Comparison of ENCODE assay signal across 8 cellular contexts in the genomic region with DNA sequence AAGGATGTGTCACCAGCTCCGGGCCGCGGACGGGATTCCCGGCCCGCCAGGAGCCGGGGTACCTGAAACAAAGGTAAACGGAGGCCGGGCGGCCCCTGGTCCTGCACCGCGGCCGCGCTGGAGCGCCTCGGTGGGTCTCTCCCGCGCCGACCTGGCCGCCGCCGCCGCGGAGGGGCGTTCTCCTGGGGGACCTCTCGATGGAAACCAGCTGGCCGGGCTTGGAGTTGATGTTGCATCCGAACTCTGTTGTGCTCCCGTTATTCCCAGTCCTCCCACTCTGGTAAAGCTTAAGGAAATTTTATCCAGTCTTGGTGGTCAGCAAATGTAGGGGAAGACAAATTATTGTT. TPM values are rescaled to one million over a fixed set of nuclear protein-coding genes. Genes with fewer than 3 reads are reported as not detected.
DNase-seq lines count a peak whose midpoint lies in the region; ATAC-seq and TF ChIP-seq lines count a peak whose summit lies in the region.

No MANE protein-coding gene starts in this region.

- CTCF ChIA-PET in PC-3 (lab: Charles Lee) = no interaction called here
- CTCF ChIA-PET in naive thymus-derived CD4-positive, alpha-beta T cell (lab: Charles Lee) = no interaction called here

- intact Hi-C loops in PC-3 (cut with micrococcal nuclease) = loop anchor here (1.0 to 5.0 kb wide), 2 partner anchors 49 to 76 kb away; no protein-coding TSS in a partner anchor
- intact Hi-C loops in naive thymus-derived CD4-positive, alpha-beta T cell (cut with micrococcal nuclease) = loop anchor here (5.0 to 10.0 kb wide), 3 partner anchors 226 to 1482 kb away; a partner anchor contains a TSS

- no peaks in the 10 kb centered on the region for H3F3A ChIP-seq in PC-3 (ENCODE audit: low read length, unreplicated experiment)

- in situ Hi-C loops in ACHN (cut with HindIII; ENCODE audit: low pct_ligation_motif_present, low pct_unique_long_range_greater_than_20kb, low sequenced_read_pairs) = no loop called here

- H3K27ac Mint-ChIP-seq in endothelial cell (ENCODE audit: unreplicated experiment) = peak overlapping the region; percentile 87
- H3K27ac Mint-ChIP-seq in naive thymus-derived CD4-positive, alpha-beta T cell = peak overlapping the region in 1 of 9 donors; percentile 24

- H3K9me3 Mint-ChIP-seq in endothelial cell (ENCODE audit: unreplicated experiment) = no peaks in the 10 kb centered on the region
- H3K9me3 Mint-ChIP-seq in naive thymus-derived CD4-positive, alpha-beta T cell = peaks cover 0 to 16% (median 9%) of the 10 kb centered on the region in 11 donors

- peaks cover 10% of the 10 kb centered on the region for H3K27me3 Mint-ChIP-seq in endothelial cell (ENCODE audit: unreplicated experiment)
- H3K27me3 Mint-ChIP-seq in naive thymus-derived CD4-positive, alpha-beta T cell = peaks cover 30 to 49% (median 41%) of the 10 kb centered on the region in 5 donors

- peak; percentile 34 for DNase-seq in ACHN
- DNase-seq in PC-3 = no peak
- peak; percentile 66 for DNase-seq in endothelial cell (ENCODE audit: low spot score)
- peak in 1 of 9 donors; percentile 11 for DNase-seq in naive thymus-derived CD4-positive, alpha-beta T cell
- no peak for DNase-seq in ureter (ENCODE audit: low spot score)
- DNase-seq in KG1 (lab: John Stamatoyannopoulos, UW) = no peak

- peaks cover 14% of the 10 kb centered on the region for H3K36me3 Mint-ChIP-seq in endothelial cell (ENCODE audit: low read depth, unreplicated experiment)
- peaks cover 0 to 3% (median 0%) of the 10 kb centered on the region in 5 donors for H3K36me3 Mint-ChIP-seq in naive thymus-derived CD4-positive, alpha-beta T cell

- H3K36me3 ChIP-seq in PC-3 (ENCODE audit: low read depth, low read length) = no peaks in the 10 kb centered on the region
- H3K36me3 ChIP-seq in naive thymus-derived CD4-positive, alpha-beta T cell (ENCODE audit: control insufficient read depth in 2 of 3, insufficient read depth in 3 of 3, low read length in 3 of 3) = no peaks in the 10 kb centered on the region

- peak overlapping the region; percentile 94 for H3K4me3 Mint-ChIP-seq in endothelial cell (ENCODE audit: unreplicated experiment)
- H3K4me3 Mint-ChIP-seq in naive thymus-derived CD4-positive, alpha-beta T cell = peak overlapping the region; percentile 68 to 85 (median 80)

- H3K4me2 ChIP-seq in PC-3 (ENCODE audit: low read length) = peak overlapping the region; percentile 93

- no peaks in the 10 kb centered on the region for H3K9me2 ChIP-seq in PC-3 (replicated peaks; ENCODE audit: low read length)

- H3K4me3 ChIP-seq in PC-3 (ENCODE audit: low read length) = peak overlapping the region; percentile 82
- H3K4me3 ChIP-seq in naive thymus-derived CD4-positive, alpha-beta T cell (ENCODE audit: low read length) = peak overlapping the region; percentile 37

- no peaks in the 10 kb centered on the region for H3K9me3 ChIP-seq in PC-3 (ENCODE audit: low read length)
- no peaks in the 10 kb centered on the region for H3K9me3 ChIP-seq in naive thymus-derived CD4-positive, alpha-beta T cell (ENCODE audit: control insufficient read depth in 2 of 3, low read length in 3 of 3)

- ATAC-seq in GM19455 (IDR thresholded peaks at IDR 0.05; ENCODE audit: unreplicated experiment) (peak; percentile 6), PC-3 (peak; percentile 8), HG02938 (IDR thresholded peaks at IDR 0.05; ENCODE audit: unreplicated experiment) (no peak)
- ATAC-seq in naive thymus-derived CD4-positive, alpha-beta T cell = no peak

- H3K79me2 ChIP-seq in PC-3 (ENCODE audit: low read length) = peaks cover 52% of the 10 kb centered on the region

- no peaks in the 10 kb centered on the region for H4K20me1 ChIP-seq in PC-3 (ENCODE audit: low read length)

- H3K27me3 ChIP-seq in PC-3 (ENCODE audit: low read length) = no peaks in the 10 kb centered on the region
- no peaks in the 10 kb centered on the region for H3K27me3 ChIP-seq in naive thymus-derived CD4-positive, alpha-beta T cell (ENCODE audit: control insufficient read depth in 2 of 2, insufficient read depth in 2 of 2, low read length in 2 of 2)

- H3K27ac ChIP-seq in PC-3 (ENCODE audit: low read length) = peak overlapping the region; percentile 50
- H3K27ac ChIP-seq in naive thymus-derived CD4-positive, alpha-beta T cell (ENCODE audit: low read depth, low read length) = no peak overlapping the region

- H3K4me1 ChIP-seq in PC-3 (ENCODE audit: insufficient read depth, low read length) = peaks cover 40% of the 10 kb centered on the region
- peaks cover 5 to 7% of the 10 kb centered on the region in 2 donors for H3K4me1 ChIP-seq in naive thymus-derived CD4-positive, alpha-beta T cell (ENCODE audit: control insufficient read depth in 2 of 2, insufficient read depth in 2 of 2, low read length in 2 of 2)

- peaks cover 32% of the 10 kb centered on the region for H3K4me1 Mint-ChIP-seq in endothelial cell (ENCODE audit: unreplicated experiment)
- H3K4me1 Mint-ChIP-seq in naive thymus-derived CD4-positive, alpha-beta T cell = peaks cover 9 to 19% (median 12%) of the 10 kb centered on the region in 7 donors

- POLR2A ChIA-PET in PC-3 (lab: Charles Lee; ENCODE audit: unreplicated experiment) = no interaction called here
- POLR2A ChIA-PET in naive thymus-derived CD4-positive, alpha-beta T cell (lab: Charles Lee) = no interaction called here

- no TSS peak for BruUV-seq in PC-3 (replicated peaks; lab: Mats Ljungman, UMichigan)

- H3K9ac ChIP-seq in PC-3 (ENCODE audit: low read length) = peak overlapping the region; percentile 74

- no peak for TF ChIP-seq CTCF in PC-3 (conservative IDR thresholded peaks at IDR 0.05; ENCODE audit: low read depth, low read length)
- TF ChIP-seq CTCF in endothelial cell (IDR thresholded peaks at IDR 0.05; ENCODE audit: unreplicated experiment) = no peak

- H2AFZ ChIP-seq in PC-3 (ENCODE audit: low read length) = peak overlapping the region; percentile 80

RNA-seq across cellular contexts. Expression of a gene that starts 0.8 kb away (rescaled TPM):
- total RNA-seq in PC-3 (2014; rRNA removed) (9.4 and 12.3 TPM in 2 replicates), endothelial cell (ENCODE audit: unreplicated experiment) (19.3 TPM), ureter (11.0 TPM)
- total RNA-seq in naive thymus-derived CD4-positive, alpha-beta T cell = under 1 TPM in 4 of 5 experiments, not detected in 1; 0.13 to 0.89 (median 0.59) TPM
- polyA plus RNA-seq in naive thymus-derived CD4-positive, alpha-beta T cell = under 1 TPM; 0.20 to 0.25 TPM

Comparison
In these comparisons a context has a peak if more than half of its experiments do, and no peak if none do; other contexts are left out.
1. DNase-seq: peak in ACHN (single experiment) and endothelial cell (single experiment); none in PC-3 (single experiment), ureter (single experiment) and KG1 (single experiment).
2. ATAC-seq: peak in GM19455 (single experiment) and PC-3 (single experiment); none in naive thymus-derived CD4-positive, alpha-beta T cell (single experiment) and HG02938 (single experiment).